In the genomic region with DNA sequence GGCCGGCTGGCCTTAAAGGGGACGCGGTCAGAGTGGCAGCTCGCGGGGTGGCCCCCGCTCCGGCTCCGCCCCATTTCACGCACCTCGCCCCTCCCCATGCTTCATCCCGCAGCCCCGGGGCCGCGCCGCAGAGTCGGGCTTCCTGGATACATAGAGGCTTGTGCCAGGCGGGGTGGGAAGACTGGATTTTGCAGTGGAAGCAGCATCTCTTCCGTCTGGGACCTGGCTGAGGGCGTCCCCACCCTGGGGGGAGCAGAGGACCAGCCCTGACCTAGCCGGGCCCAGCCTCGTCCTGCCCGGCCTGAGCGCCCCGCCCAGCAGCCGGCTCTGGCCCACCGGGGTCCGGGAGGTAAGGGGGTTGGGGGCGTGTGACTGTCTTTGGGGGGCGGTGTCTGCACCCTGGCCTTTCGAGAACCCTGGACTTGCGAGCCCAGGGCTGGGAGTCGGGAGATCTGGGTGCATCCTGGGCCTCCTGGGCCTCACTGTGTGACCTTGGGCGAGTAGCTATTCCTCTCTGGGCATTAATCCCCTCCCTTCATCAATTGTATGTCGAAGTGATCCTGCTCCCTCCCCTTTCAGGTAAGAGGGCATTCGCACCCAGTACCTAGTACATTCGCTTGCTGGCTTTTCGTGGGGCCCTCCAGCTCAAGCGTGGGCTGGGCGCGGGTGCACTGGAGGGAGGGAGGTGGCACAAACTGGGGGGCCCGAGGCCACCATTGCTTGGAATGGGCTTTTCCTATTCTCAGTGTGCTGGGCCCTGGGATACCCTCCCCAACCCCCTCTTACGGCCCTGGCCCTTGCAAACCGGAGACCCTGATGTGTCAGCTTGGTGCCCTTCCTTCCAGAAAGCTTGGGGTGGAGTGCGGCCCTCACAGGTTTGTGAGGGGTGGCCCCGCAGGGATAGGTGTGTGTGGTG, we compare ENCODE assay signal across 8 cellular contexts. TPM values are rescaled to one million over a fixed set of nuclear protein-coding genes. Genes with fewer than 3 reads are reported as not detected.
DNase-seq lines count a peak whose midpoint lies in the region; ATAC-seq and FAIRE-seq lines count a peak whose summit lies in the region.

A gene with protein sequence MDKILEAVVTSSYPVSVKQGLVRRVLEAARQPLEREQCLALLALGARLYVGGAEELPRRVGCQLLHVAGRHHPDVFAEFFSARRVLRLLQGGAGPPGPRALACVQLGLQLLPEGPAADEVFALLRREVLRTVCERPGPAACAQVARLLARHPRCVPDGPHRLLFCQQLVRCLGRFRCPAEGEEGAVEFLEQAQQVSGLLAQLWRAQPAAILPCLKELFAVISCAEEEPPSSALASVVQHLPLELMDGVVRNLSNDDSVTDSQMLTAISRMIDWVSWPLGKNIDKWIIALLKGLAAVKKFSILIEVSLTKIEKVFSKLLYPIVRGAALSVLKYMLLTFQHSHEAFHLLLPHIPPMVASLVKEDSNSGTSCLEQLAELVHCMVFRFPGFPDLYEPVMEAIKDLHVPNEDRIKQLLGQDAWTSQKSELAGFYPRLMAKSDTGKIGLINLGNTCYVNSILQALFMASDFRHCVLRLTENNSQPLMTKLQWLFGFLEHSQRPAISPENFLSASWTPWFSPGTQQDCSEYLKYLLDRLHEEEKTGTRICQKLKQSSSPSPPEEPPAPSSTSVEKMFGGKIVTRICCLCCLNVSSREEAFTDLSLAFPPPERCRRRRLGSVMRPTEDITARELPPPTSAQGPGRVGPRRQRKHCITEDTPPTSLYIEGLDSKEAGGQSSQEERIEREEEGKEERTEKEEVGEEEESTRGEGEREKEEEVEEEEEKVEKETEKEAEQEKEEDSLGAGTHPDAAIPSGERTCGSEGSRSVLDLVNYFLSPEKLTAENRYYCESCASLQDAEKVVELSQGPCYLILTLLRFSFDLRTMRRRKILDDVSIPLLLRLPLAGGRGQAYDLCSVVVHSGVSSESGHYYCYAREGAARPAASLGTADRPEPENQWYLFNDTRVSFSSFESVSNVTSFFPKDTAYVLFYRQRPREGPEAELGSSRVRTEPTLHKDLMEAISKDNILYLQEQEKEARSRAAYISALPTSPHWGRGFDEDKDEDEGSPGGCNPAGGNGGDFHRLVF (plus strand): TSS at position 111 of the 916 bp plus-strand sequence. CDS start 7,327 bp downstream, outside the sequence.

- peaks cover 4% of the 10 kb centered on the region for H3K36me3 Mint-ChIP-seq in T-cell

- peak within 1 kb of the TSS; percentile 89 to 92 for H3K27ac Mint-ChIP-seq in T-cell

- peak within 1 kb of the TSS; percentile 95 for H3K4me3 ChIP-seq in rectal smooth muscle tissue (ENCODE audit: low read length)

- DNase-seq in T-helper 1 cell (no peak), T-cell (peak in 1 of 34 experiments; percentile 16), frontal cortex (ENCODE audit: low spot score in 2 of 2) (no peak), GM03348 (ENCODE audit: low spot score) (no peak), hippocampal formation (lab: John Stamatoyannopoulos, UW) (no peak), NCI-H1092 treated with DMSO at 0.1 percent for 48 hours (lab: John Stamatoyannopoulos, UW) (no peak)

- no peaks in the 10 kb centered on the region for H3K36me3 ChIP-seq in rectal smooth muscle tissue (ENCODE audit: control insufficient read depth, insufficient read depth, low read length)

- peaks cover 60 to 65% (median 61%) of the 10 kb centered on the region in 3 donors for H3K4me1 Mint-ChIP-seq in T-cell

- no peaks in the 10 kb centered on the region for H3K9me3 Mint-ChIP-seq in T-cell

- no peaks in the 10 kb centered on the region for H3K27me3 Mint-ChIP-seq in T-cell

- H3K4me3 Mint-ChIP-seq in T-cell, result peak within 1 kb of the TSS; percentile 97 to 99 (median 99)

- POLR2A ChIA-PET in T-cell (lab: Charles Lee), result interaction anchor here (0.5 to 3.4 kb wide), 6 partner anchors 14 to 194 kb away, joined by 3 to 22 read pairs (median 6); a partner anchor contains a TSS

- peak within 1 kb of the TSS; percentile 82 for H3K27ac ChIP-seq in rectal smooth muscle tissue (ENCODE audit: low read depth, low read length)

- no peak for ATAC-seq in T-cell (replicated peaks in 1 of 4)

- no peak for FAIRE-seq in frontal cortex (lab: Jason Lieb, UNC)

- H3K9ac ChIP-seq in rectal smooth muscle tissue (ENCODE audit: low read length), result peak within 1 kb of the TSS; percentile 49

- no peaks in the 10 kb centered on the region for H3K27me3 ChIP-seq in rectal smooth muscle tissue (ENCODE audit: control insufficient read depth, insufficient read depth, low read length)

- peaks cover 11% of the 10 kb centered on the region for H3K4me1 ChIP-seq in rectal smooth muscle tissue (ENCODE audit: control insufficient read depth, insufficient read depth, low read length)

- CTCF ChIA-PET in T-cell (lab: Charles Lee), result interaction anchor here (0.6 to 1.1 kb wide), 5 partner anchors 14 to 357 kb away, joined by 3 to 16 read pairs (median 3); no protein-coding TSS in a partner anchor

- intact Hi-C loops in T-helper 1 cell treated with Interleukin-12 subunit alpha and Interleukin-12 subunit beta and Interleukin-4 antibody, amounts not matched to agents 30 ng/mL and 1 ng/mL, for 36 hours (cut with micrococcal nuclease), result loop anchor here (1.0 to 5.0 kb wide), 14 partner anchors 13 to 600 kb away; a partner anchor contains a TSS

RNA-seq across cellular contexts. Expression of the gene that starts here (rescaled TPM):
- 19.3 and 20.9 TPM in 2 replicates for total RNA-seq in T-helper 1 cell treated with Interleukin-12 subunit alpha and Interleukin-12 subunit beta and Interleukin-4 antibody, amounts not matched to agents 30 ng/mL and 1 ng/mL, for 36 hours
- 10 to 100 TPM; 14.3 to 18.1 (median 15.4) TPM for total RNA-seq in T-cell
- 12.2 TPM for total RNA-seq in frontal cortex
